Comparison of ENCODE assay signal across 1 cellular context in genomic region chr9:113622038-113622437, GRCh38.
TF ChIP-seq lines count a peak whose summit lies in the region.

No MANE protein-coding gene starts in this region.

TF ChIP-seq in IMR-90, 13 proteins besides CTCF, POLR2A, EP300 and RAD21 (continued from another document):
- TF ChIP-seq, protein P1, sequence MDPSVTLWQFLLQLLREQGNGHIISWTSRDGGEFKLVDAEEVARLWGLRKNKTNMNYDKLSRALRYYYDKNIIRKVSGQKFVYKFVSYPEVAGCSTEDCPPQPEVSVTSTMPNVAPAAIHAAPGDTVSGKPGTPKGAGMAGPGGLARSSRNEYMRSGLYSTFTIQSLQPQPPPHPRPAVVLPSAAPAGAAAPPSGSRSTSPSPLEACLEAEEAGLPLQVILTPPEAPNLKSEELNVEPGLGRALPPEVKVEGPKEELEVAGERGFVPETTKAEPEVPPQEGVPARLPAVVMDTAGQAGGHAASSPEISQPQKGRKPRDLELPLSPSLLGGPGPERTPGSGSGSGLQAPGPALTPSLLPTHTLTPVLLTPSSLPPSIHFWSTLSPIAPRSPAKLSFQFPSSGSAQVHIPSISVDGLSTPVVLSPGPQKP (IDR thresholded peaks at IDR 0.05; ENCODE audit: borderline replicate concordance, low read depth, low read length) = no peak
- TF ChIP-seq NFE2L2 (IDR thresholded peaks at IDR 0.05; ENCODE audit: low read depth, low read length) (no peak), MAFK (IDR thresholded peaks at IDR 0.05; ENCODE audit: low read depth, low read length) (no peak), CEBPB (IDR thresholded peaks at IDR 0.05; ENCODE audit: low read depth, low read length) (no peak), BHLHE40 (IDR thresholded peaks at IDR 0.05; ENCODE audit: low read depth, low read length) (no peak), SMC3 (IDR thresholded peaks at IDR 0.05; ENCODE audit: low read depth, low read length) (no peak), RFX5 (IDR thresholded peaks at IDR 0.05; ENCODE audit: low read depth, low read length) (no peak), MXI1 (IDR thresholded peaks at IDR 0.05; ENCODE audit: borderline replicate concordance, low read depth, low read length) (no peak), MAZ (IDR thresholded peaks at IDR 0.05; ENCODE audit: borderline replicate concordance, low read depth, low read length) (no peak), CHD1 (IDR thresholded peaks at IDR 0.05; ENCODE audit: low read depth, low read length) (no peak)
- TF ChIP-seq, protein P2, sequence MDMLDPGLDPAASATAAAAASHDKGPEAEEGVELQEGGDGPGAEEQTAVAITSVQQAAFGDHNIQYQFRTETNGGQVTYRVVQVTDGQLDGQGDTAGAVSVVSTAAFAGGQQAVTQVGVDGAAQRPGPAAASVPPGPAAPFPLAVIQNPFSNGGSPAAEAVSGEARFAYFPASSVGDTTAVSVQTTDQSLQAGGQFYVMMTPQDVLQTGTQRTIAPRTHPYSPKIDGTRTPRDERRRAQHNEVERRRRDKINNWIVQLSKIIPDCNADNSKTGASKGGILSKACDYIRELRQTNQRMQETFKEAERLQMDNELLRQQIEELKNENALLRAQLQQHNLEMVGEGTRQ (IDR thresholded peaks at IDR 0.05; ENCODE audit: low read depth, low read length) = no peak
